ENCODE assay signal across 8 cellular contexts in the genomic region with DNA sequence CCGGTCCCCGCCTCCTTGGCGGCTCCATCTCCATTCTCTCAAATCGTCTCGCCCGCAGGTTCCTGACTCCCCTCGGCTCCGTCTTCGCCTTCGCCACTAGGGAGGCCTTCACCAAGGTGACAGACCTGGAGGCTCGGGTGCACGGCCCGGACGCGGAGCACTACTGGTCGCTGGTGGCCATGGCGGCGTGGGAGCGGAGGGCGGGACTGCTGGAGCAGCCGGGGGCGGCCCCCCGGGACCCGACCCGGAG. TPM values are rescaled to one million over a fixed set of nuclear protein-coding genes. Genes with fewer than 3 reads are reported as not detected.
A peak's percentile ranks its signal among the peaks of the same experiment; 100 is the strongest.
DNase-seq lines count a peak whose midpoint lies in the region; ATAC-seq, FAIRE-seq and TF ChIP-seq lines count a peak whose summit lies in the region.

No MANE protein-coding gene starts in this region.

- H3K4me1 ChIP-seq in OCI-LY3 (ENCODE audit: low read length) (peaks cover 3% of the 10 kb centered on the region; the same call in 1 of the 2 replicates), psoas muscle (peaks cover 26% of the 10 kb centered on the region)

- no peak for ATAC-seq in psoas muscle

- peak overlapping the region; percentile 85 for H3K4me3 ChIP-seq in OCI-LY3 (ENCODE audit: low read length)
- H3K4me3 ChIP-seq in epithelial cell of proximal tubule (ENCODE audit: low read depth, low read length) = peak overlapping the region; percentile 65
- peak overlapping the region; percentile 82 for H3K4me3 ChIP-seq in psoas muscle

- H3K4me2 ChIP-seq in OCI-LY3 (ENCODE audit: low read length) = peak overlapping the region; percentile 71

- H3K9me3 ChIP-seq in OCI-LY3 (ENCODE audit: insufficient read depth, low read length) (no peaks in the 10 kb centered on the region), psoas muscle (no peaks in the 10 kb centered on the region)

- H2AFZ ChIP-seq in OCI-LY3 (ENCODE audit: low read depth, low read length) = peak overlapping the region; percentile 43; the same call in 1 of the 2 replicates

- no peaks in the 10 kb centered on the region for H4K20me1 ChIP-seq in OCI-LY3 (ENCODE audit: insufficient read depth, low read length)

- no peak for TF ChIP-seq POLR2A in GM12892 (IDR thresholded peaks at IDR 0.05; ENCODE audit: low read depth, low read length)

- H3K9ac ChIP-seq in OCI-LY3 (ENCODE audit: low read length) = peak overlapping the region; percentile 68

- TF ChIP-seq CTCF in OCI-LY3 (IDR thresholded peaks at IDR 0.05; ENCODE audit: low read depth, low read length) = no peak
- no peak for TF ChIP-seq CTCF in epithelial cell of proximal tubule (conservative IDR thresholded peaks at IDR 0.05; ENCODE audit: low read depth, low read length)
- TF ChIP-seq CTCF in psoas muscle (IDR thresholded peaks at IDR 0.05) = no peak

- no peaks in the 10 kb centered on the region; the same call in 1 of the 2 replicates for H3K27me3 ChIP-seq in OCI-LY3 (ENCODE audit: low read depth, low read length)
- H3K27me3 ChIP-seq in psoas muscle (ENCODE audit: insufficient read depth in 3 of 3, low read length in 2 of 3) = peaks cover 0 to 18% (median 2%) of the 10 kb centered on the region in 3 donors

- DNase-seq in GM12892 (ENCODE audit: insufficient read length) (no peak), epithelial cell of proximal tubule (ENCODE audit: low read depth) (no peak), psoas muscle (no peak), D341Med (ENCODE audit: low spot score) (no peak), NCI-H524 treated with DMSO at 0.1 percent for 48 hours (lab: John Stamatoyannopoulos, UW) (no peak), medulla oblongata (ENCODE audit: extremely low spot score) (no peak)
- DNase-seq in activated CD8-positive, alpha-beta memory T cell treated with anti-CD3 and anti-CD28 coated beads for 24 hours = no peak

- H3K79me2 ChIP-seq in OCI-LY3 (ENCODE audit: low read length) = no peaks in the 10 kb centered on the region

- H3K27ac ChIP-seq in OCI-LY3 (ENCODE audit: low read length) (no peak overlapping the region), psoas muscle (peak overlapping the region; percentile 90)

- peak; percentile 14 for FAIRE-seq in GM12892 (lab: Jason Lieb, UNC)

- no peaks in the 10 kb centered on the region for H3K36me3 ChIP-seq in OCI-LY3 (replicated peaks; ENCODE audit: low read depth, low read length)
- H3K36me3 ChIP-seq in psoas muscle (ENCODE audit: insufficient read depth in 1 of 2, low read depth in 1 of 2) = no peaks in the 10 kb centered on the region

- WGBS in psoas muscle, 3 donors = 0 to 3% (median 2%) methylated on average over 5 to 25 of the region's 25 CpGs

- intact Hi-C loops in psoas muscle (cut with DNase I) = no loop called here

RNA-seq across cellular contexts. Expression of a gene that starts 0.9 kb away (rescaled TPM):
- polyA plus RNA-seq in GM12892 (2012; ENCODE audit: missing spikeins) = not detected
- total RNA-seq in epithelial cell of proximal tubule (not detected in 2 replicates), psoas muscle (not detected)
- polyA plus RNA-seq in psoas muscle = not detected

RNA-seq across cellular contexts. Expression of a gene that starts 3.5 kb away (rescaled TPM):
- polyA plus RNA-seq in GM12892 (2012; ENCODE audit: missing spikeins) = not detected
- total RNA-seq in epithelial cell of proximal tubule (not detected in 2 replicates), psoas muscle (under 1 TPM; 0.42 to 0.84 (median 0.64) TPM)
- 1 to 10 TPM in 2 of 3 donors, under 1 TPM in 1; 0.84 to 3.1 (median 1.8) TPM for polyA plus RNA-seq in psoas muscle

RNA-seq across cellular contexts. Expression of a gene that starts 6.3 kb away (rescaled TPM):
- 143 TPM for polyA plus RNA-seq in GM12892 (2012; ENCODE audit: missing spikeins)
- total RNA-seq in epithelial cell of proximal tubule = 264 and 337 TPM in 2 replicates
- total RNA-seq in psoas muscle = 100 to 1,000 TPM; 160 to 254 (median 234) TPM
- polyA plus RNA-seq in psoas muscle = 100 to 1,000 TPM; 416 to 561 (median 427) TPM

RNA-seq across cellular contexts. Expression of a gene that starts 17.3 kb away (rescaled TPM):
- polyA plus RNA-seq in GM12892 (2012; ENCODE audit: missing spikeins) = 11.3 TPM
- total RNA-seq in epithelial cell of proximal tubule = 15.7 and 19.5 TPM in 2 replicates
- 1 to 10 TPM; 3.7 to 7.5 (median 4.3) TPM for total RNA-seq in psoas muscle
- 1 to 10 TPM; 2.4 to 4.2 (median 3.0) TPM for polyA plus RNA-seq in psoas muscle
